Comparison of ENCODE assay signal across 8 cellular contexts in genomic region chr3:15805756-15806266, GRCh38. TPM values are rescaled to one million over a fixed set of nuclear protein-coding genes. Genes with fewer than 3 reads are reported as not detected.
DNase-seq lines count a peak whose midpoint lies in the region; ATAC-seq lines count a peak whose summit lies in the region.

No MANE protein-coding gene starts in this region.

- no peak overlapping the region for H2BK120ac ChIP-seq in trophoblast cell (ENCODE audit: insufficient read depth, low read length, poor library complexity)

- H2AFZ ChIP-seq in trophoblast cell (ENCODE audit: insufficient read depth, low read length, poor library complexity) = no peak overlapping the region

- H3K36me3 ChIP-seq in CD4-positive, alpha-beta memory T cell (ENCODE audit: insufficient read depth, low read length) = no peaks in the 10 kb centered on the region
- H3K36me3 ChIP-seq in adipocyte (ENCODE audit: control insufficient read depth, insufficient read depth, low read length, severe bottlenecking) = no peaks in the 10 kb centered on the region
- H3K36me3 ChIP-seq in trophoblast cell (ENCODE audit: control insufficient read depth in 1 of 2, insufficient read depth in 2 of 2, low read length in 2 of 2) = no peaks in the 10 kb centered on the region

- H4K12ac ChIP-seq in trophoblast cell (ENCODE audit: low read depth, low read length) = no peak overlapping the region

- H3K4me1 ChIP-seq in CD4-positive, alpha-beta memory T cell (ENCODE audit: insufficient read depth, low read length) = peaks cover 46% of the 10 kb centered on the region
- H3K4me1 ChIP-seq in adipocyte (ENCODE audit: control insufficient read depth, insufficient read depth, low read length) = peaks cover 21% of the 10 kb centered on the region
- no peaks in the 10 kb centered on the region for H3K4me1 ChIP-seq in trophoblast cell (ENCODE audit: control insufficient read depth in 1 of 2, insufficient read depth in 2 of 2, low read length in 2 of 2)

- H3K23ac ChIP-seq in trophoblast cell (ENCODE audit: low read length) = no peak overlapping the region

- peaks cover 50 to 66% (median 59%) of the 10 kb centered on the region in 4 donors for H3K4me1 Mint-ChIP-seq in CD4-positive, alpha-beta memory T cell
- peaks cover 48 to 74% (median 52%) of the 10 kb centered on the region in 3 donors for H3K4me1 Mint-ChIP-seq in T-cell

- H3K9me3 ChIP-seq in CD4-positive, alpha-beta memory T cell (ENCODE audit: control insufficient read depth in 1 of 2, low read length in 2 of 2) = no peaks in the 10 kb centered on the region
- H3K9me3 ChIP-seq in adipocyte (ENCODE audit: control insufficient read depth, low read length) = no peaks in the 10 kb centered on the region
- H3K9me3 ChIP-seq in trophoblast cell (ENCODE audit: insufficient read depth, low read depth, low read length) = no peaks in the 10 kb centered on the region

- no peak overlapping the region for H3K4ac ChIP-seq in trophoblast cell (ENCODE audit: low read depth, low read length)

- peak overlapping the region in 4 of 8 donors; percentile 14 to 29 (median 20) for H3K4me3 Mint-ChIP-seq in CD4-positive, alpha-beta memory T cell
- H3K4me3 Mint-ChIP-seq in T-cell = no peak overlapping the region

- no peak overlapping the region for H2BK5ac ChIP-seq in trophoblast cell (ENCODE audit: low read depth, low read length, poor library complexity)

- H3K4me3 ChIP-seq in CD4-positive, alpha-beta memory T cell (ENCODE audit: low read length in 2 of 2) = no peak overlapping the region
- H3K4me3 ChIP-seq in adipocyte (ENCODE audit: low read length) (peak overlapping the region; percentile 29), trophoblast cell (ENCODE audit: low read depth, low read length) (no peak overlapping the region)

- no peak for DNase-seq in CD4-positive, alpha-beta memory T cell
- peak; percentile 84 for DNase-seq in adipocyte (ENCODE audit: low read depth)
- peak; percentile 52 to 89 for DNase-seq in trophoblast cell
- DNase-seq in NK-92 (lab: John Stamatoyannopoulos, UW; ENCODE audit: unreplicated experiment) = no peak
- no peak for DNase-seq in mesenteric fat pad (ENCODE audit: low spot score)
- no peak for DNase-seq in T-cell

- H3K27ac Mint-ChIP-seq in CD4-positive, alpha-beta memory T cell = peak overlapping the region in 6 of 7 donors; percentile 3 to 85 (median 25)
- peak overlapping the region in 1 of 2 donors; percentile 62 for H3K27ac Mint-ChIP-seq in T-cell

- POLR2A ChIA-PET in CD4-positive, alpha-beta memory T cell (lab: Charles Lee; ENCODE audit: partially characterized antibody) = interaction anchor here (1.1 to 1.2 kb wide), 3 partner anchors 9 to 12 kb away, joined by 4 to 8 read pairs (median 4); partner anchors contain the start of gene ANKRD28
- POLR2A ChIA-PET in T-cell (lab: Charles Lee) = interaction anchor here (0.7 to 1.2 kb wide), 2 partner anchors 30 to 405 kb away, joined by 3 read pairs; no protein-coding TSS in a partner anchor

- ATAC-seq in GM19468 (IDR thresholded peaks at IDR 0.05; ENCODE audit: extremely low read depth, unreplicated experiment) (peak; percentile 76), HG03469 (IDR thresholded peaks at IDR 0.05; ENCODE audit: unreplicated experiment) (peak; percentile 59), T-cell (replicated peaks in 1 of 4) (no peak)

- no peak overlapping the region for H3K18ac ChIP-seq in trophoblast cell (ENCODE audit: low read length)

- H3K27ac ChIP-seq in CD4-positive, alpha-beta memory T cell (ENCODE audit: low read depth, low read length) = no peak overlapping the region
- no peak overlapping the region for H3K27ac ChIP-seq in trophoblast cell (ENCODE audit: low read depth, low read length)

- no peaks in the 10 kb centered on the region for H3K79me1 ChIP-seq in trophoblast cell (ENCODE audit: low read length)

- CTCF ChIA-PET in CD4-positive, alpha-beta memory T cell (lab: Charles Lee; ENCODE audit: partially characterized antibody) = interaction anchor here (0.9 to 9.4 kb wide), 3 partner anchors 6 to 175 kb away, joined by 3 to 90 read pairs (median 5); partner anchors contain the start of gene ANKRD28
- CTCF ChIA-PET in T-cell (lab: Charles Lee) = interaction anchor here (0.5 to 1.1 kb wide), 5 partner anchors 12 to 461 kb away, joined by 3 read pairs; no protein-coding TSS in a partner anchor

- H3K9me3 Mint-ChIP-seq in CD4-positive, alpha-beta memory T cell = peaks cover 0 to 1% (median 0%) of the 10 kb centered on the region in 8 donors
- no peaks in the 10 kb centered on the region for H3K9me3 Mint-ChIP-seq in T-cell

- H3K27me3 Mint-ChIP-seq in CD4-positive, alpha-beta memory T cell = no peaks in the 10 kb centered on the region
- no peaks in the 10 kb centered on the region for H3K27me3 Mint-ChIP-seq in T-cell

- H3K27me3 ChIP-seq in CD4-positive, alpha-beta memory T cell (ENCODE audit: insufficient read depth, low read length) = no peaks in the 10 kb centered on the region
- no peaks in the 10 kb centered on the region for H3K27me3 ChIP-seq in adipocyte (replicated peaks; ENCODE audit: control insufficient read depth, insufficient read depth, low read length)
- H3K27me3 ChIP-seq in trophoblast cell (ENCODE audit: insufficient read depth, low read length) = no peaks in the 10 kb centered on the region

- H4K8ac ChIP-seq in trophoblast cell (ENCODE audit: low read depth, low read length) = no peak overlapping the region

- H2BK12ac ChIP-seq in trophoblast cell (ENCODE audit: low read length) = no peak overlapping the region

- no CpG with 5 or more reads among the region's 7 CpGs for WGBS in trophoblast cell (ENCODE audit: extremely low coverage, insufficient coverage, insufficient read length)

- intact Hi-C loops in CD4-positive, alpha-beta memory T cell (cut with micrococcal nuclease) = no loop called here

- no peak overlapping the region for H2AK5ac ChIP-seq in trophoblast cell (ENCODE audit: low read length)

- no peak overlapping the region for H4K91ac ChIP-seq in trophoblast cell (ENCODE audit: low read depth, low read length)

- H3K36me3 Mint-ChIP-seq in CD4-positive, alpha-beta memory T cell = no peaks in the 10 kb centered on the region
- peaks cover 13% of the 10 kb centered on the region for H3K36me3 Mint-ChIP-seq in T-cell

- H3K9ac ChIP-seq in adipocyte (ENCODE audit: low read length) (peak overlapping the region; percentile 36), trophoblast cell (ENCODE audit: low read length) (no peak overlapping the region)

- H3K14ac ChIP-seq in trophoblast cell (ENCODE audit: low read length) = no peak overlapping the region

- no peaks in the 10 kb centered on the region for H3K79me2 ChIP-seq in trophoblast cell (ENCODE audit: control insufficient read depth, insufficient read depth, low read length, poor library complexity)

- H3K4me2 ChIP-seq in trophoblast cell (ENCODE audit: low read length) = no peak overlapping the region

RNA-seq across cellular contexts. Expression of gene ANKRD28, which starts 8.0 kb away (rescaled TPM):
- total RNA-seq in CD4-positive, alpha-beta memory T cell = 10 to 100 TPM; 35.9 to 42.0 TPM
- polyA plus RNA-seq in CD4-positive, alpha-beta memory T cell = 10 to 100 TPM in 1 of 2 donors, 1 to 10 TPM in 1; 8.5 to 18.5 TPM
- polyA plus RNA-seq in trophoblast cell (2013) = 9.4 and 9.7 TPM in 2 replicates
- total RNA-seq in mesenteric fat pad (70.9 TPM), T-cell (10 to 100 TPM; 30.1 to 67.6 (median 39.0) TPM)

Comparison
In these comparisons a context has a peak if more than half of its experiments do, and no peak if none do; other contexts are left out.
1. DNase-seq: peak in adipocyte (single experiment) and trophoblast cell (2 of 2); none in CD4-positive, alpha-beta memory T cell (0 of 5), NK-92 (single experiment), mesenteric fat pad (single experiment) and T-cell (0 of 34).
2. ATAC-seq: peak in GM19468 (single experiment) and HG03469 (single experiment); none in T-cell (0 of 4).